Comparison of ENCODE assay signal across 12 cellular contexts in genomic region chr6:118725944-118726343, GRCh38.
DNase-seq lines count a peak whose midpoint lies in the region; ATAC-seq and TF ChIP-seq lines count a peak whose summit lies in the region.
"Had no signal": no experiment of that assay in that cellular context is flagged by ENCODE, and none has a peak within 500 bp of the region (broad histone marks: within the 10 kb centered on the region; RNA-seq: fewer than 3 reads in every experiment).

No MANE protein-coding gene starts in this region.

- CTCF ChIA-PET in activated naive CD4-positive, alpha-beta T cell treated with anti-CD3 and anti-CD28 coated beads, Interleukin-2, amount 10 ng/mL, durations not matched to agents 7 days and 5 days (lab: Charles Lee): interaction anchor here (0.8 to 1.2 kb wide), 4 partner anchors 16 to 41 kb away, joined by 3 to 9 read pairs (median 4); no protein-coding TSS in a partner anchor

- H4K20me1 ChIP-seq in DOHH2 (ENCODE audit: control insufficient read depth, insufficient read depth, low read depth, low read length): no peaks in the 10 kb centered on the region
- H4K20me1 ChIP-seq: BLaER1 had no signal

- H3K9me3 ChIP-seq in DOHH2 (ENCODE audit: control insufficient read depth, insufficient read depth, low read length) (no peaks in the 10 kb centered on the region), uterus (no peaks in the 10 kb centered on the region)
- H3K9me3 ChIP-seq: BLaER1 had no signal

- H3F3A ChIP-seq in DOHH2 (ENCODE audit: control insufficient read depth, insufficient read depth): no peaks in the 10 kb centered on the region

- H3K27me3 ChIP-seq in DOHH2 (ENCODE audit: control insufficient read depth, low read length): no peaks in the 10 kb centered on the region
- H3K27me3 ChIP-seq in uterus: no peaks in the 10 kb centered on the region
- H3K27me3 ChIP-seq: BLaER1 had no signal

- TF ChIP-seq CTCF in DOHH2 (IDR thresholded peaks at IDR 0.05; ENCODE audit: low read depth, low read length, poor library complexity, severe bottlenecking): peak; percentile 32
- TF ChIP-seq CTCF in uterus (IDR thresholded peaks at IDR 0.05): no peak

- ATAC-seq in activated CD4-positive, CD25-positive, alpha-beta regulatory T cell treated with anti-CD3 and anti-CD28 coated beads, Interleukin-2, amount 50 U/mL, for 24 hours: peak; percentile 69 to 75
- ATAC-seq in GM18861 (IDR thresholded peaks at IDR 0.05; ENCODE audit: unreplicated experiment) (no peak), GM18873 (IDR thresholded peaks at IDR 0.05; ENCODE audit: low FRiP score, unreplicated experiment) (no peak)

- H3K4me1 ChIP-seq in DOHH2 (ENCODE audit: control insufficient read depth, low read length) (peaks cover 25% of the 10 kb centered on the region), uterus (no peaks in the 10 kb centered on the region)
- H3K4me1 ChIP-seq: BLaER1 had no signal

- no peak overlapping the region for H3K4me2 ChIP-seq in DOHH2 (ENCODE audit: low read length)
- H3K4me2 ChIP-seq: BLaER1 had no signal

- H3K9me2 ChIP-seq in DOHH2 (replicated peaks; ENCODE audit: control insufficient read depth, low read length): no peaks in the 10 kb centered on the region

- peak; percentile 56 for DNase-seq in activated naive CD4-positive, alpha-beta T cell treated with anti-CD3 and anti-CD28 coated beads, Interleukin-2, amount 10 ng/mL, durations not matched to agents 7 days and 5 days
- DNase-seq in stimulated activated CD4-positive, alpha-beta T cell treated with anti-CD3 and anti-CD28 coated beads, Interleukin-4, amount 100 ng/mL, for 1 hour: peak; percentile 70
- DNase-seq in uterus (no peak), DMS 273 treated with DMSO at 0.1 percent for 48 hours (lab: John Stamatoyannopoulos, UW) (no peak)
- DNase-seq: cortex of kidney had no signal

- no peaks in the 10 kb centered on the region for H3K27me3 Mint-ChIP-seq in activated naive CD4-positive, alpha-beta T cell treated with anti-CD3 and anti-CD28 coated beads, Interleukin-2, amount 10 ng/mL, durations not matched to agents 7 days and 5 days

- H3K4me1 Mint-ChIP-seq in activated naive CD4-positive, alpha-beta T cell treated with anti-CD3 and anti-CD28 coated beads, Interleukin-2, amount 10 ng/mL, durations not matched to agents 7 days and 5 days: peaks cover 36% of the 10 kb centered on the region

- no peak overlapping the region for H3K27ac ChIP-seq in DOHH2 (ENCODE audit: low read depth, low read length)
- no peak overlapping the region for H3K27ac ChIP-seq in uterus
- H3K27ac ChIP-seq: BLaER1, parathyroid adenoma, SK-N-MC had no signal

- intact Hi-C loops in uterus (cut with DNase I; ENCODE audit: low total_unique reads): no loop called here

- no peaks in the 10 kb centered on the region for H3K36me3 ChIP-seq in DOHH2 (ENCODE audit: control insufficient read depth, low read length)
- no peaks in the 10 kb centered on the region for H3K36me3 ChIP-seq in uterus
- H3K36me3 ChIP-seq: BLaER1 had no signal

- H3K79me2 ChIP-seq in DOHH2 (ENCODE audit: control insufficient read depth, low read length): no peaks in the 10 kb centered on the region
- H3K79me2 ChIP-seq: parathyroid adenoma had no signal

- H3K9me3 Mint-ChIP-seq in activated naive CD4-positive, alpha-beta T cell treated with anti-CD3 and anti-CD28 coated beads, Interleukin-2, amount 10 ng/mL, durations not matched to agents 7 days and 5 days: no peaks in the 10 kb centered on the region

- H3K27ac Mint-ChIP-seq in activated naive CD4-positive, alpha-beta T cell treated with anti-CD3 and anti-CD28 coated beads, Interleukin-2, amount 10 ng/mL, durations not matched to agents 7 days and 5 days: peak overlapping the region; percentile 12

- H3K36me3 Mint-ChIP-seq in activated naive CD4-positive, alpha-beta T cell treated with anti-CD3 and anti-CD28 coated beads, Interleukin-2, amount 10 ng/mL, durations not matched to agents 7 days and 5 days: no peaks in the 10 kb centered on the region

- H3K4me3 ChIP-seq in DOHH2 (ENCODE audit: low read length) (no peak overlapping the region), uterus (no peak overlapping the region)
- H3K4me3 ChIP-seq: BLaER1, SK-N-MC had no signal

- no peak overlapping the region for H3K4me3 Mint-ChIP-seq in activated naive CD4-positive, alpha-beta T cell treated with anti-CD3 and anti-CD28 coated beads, Interleukin-2, amount 10 ng/mL, durations not matched to agents 7 days and 5 days

- no peak for TF ChIP-seq POLR2A in uterus (IDR thresholded peaks at IDR 0.05)

Comparison
In these comparisons a context has a peak if more than half of its experiments do, and no peak if none do; other contexts are left out.
1. ATAC-seq: peak in activated CD4-positive, CD25-positive, alpha-beta regulatory T cell treated with anti-CD3 and anti-CD28 coated beads, Interleukin-2, amount 50 U/mL, for 24 hours (2 of 2); none in GM18861 (single experiment) and GM18873 (single experiment).
2. DNase-seq: peak in activated naive CD4-positive, alpha-beta T cell treated with anti-CD3 and anti-CD28 coated beads, Interleukin-2, amount 10 ng/mL, durations not matched to agents 7 days and 5 days (single experiment) and stimulated activated CD4-positive, alpha-beta T cell treated with anti-CD3 and anti-CD28 coated beads, Interleukin-4, amount 100 ng/mL, for 1 hour (single experiment); none in uterus (0 of 2) and DMS 273 treated with DMSO at 0.1 percent for 48 hours (single experiment).